ENCODE assay signal across 9 cellular contexts in genomic region chr9:136666364-136667216, GRCh38. TPM values are rescaled to one million over a fixed set of nuclear protein-coding genes. Genes with fewer than 3 reads are reported as not detected.
A peak's percentile ranks its signal among the peaks of the same experiment; 100 is the strongest.
DNase-seq lines count a peak whose midpoint lies in the region; ATAC-seq and TF ChIP-seq lines count a peak whose summit lies in the region.
"Had no signal": no experiment of that assay in that cellular context is flagged by ENCODE, and none has a peak within 500 bp of the region (broad histone marks: within the 10 kb centered on the region; RNA-seq: fewer than 3 reads in every experiment).

No MANE protein-coding gene starts in this region.

- no peaks in the 10 kb centered on the region for H3K27me3 Mint-ChIP-seq in progenitor cell of endocrine pancreas

- no peak overlapping the region for H2AFZ ChIP-seq in fibroblast of lung (ENCODE audit: low read length)

- peaks cover 1% of the 10 kb centered on the region for H3K4me1 Mint-ChIP-seq in progenitor cell of endocrine pancreas (ENCODE audit: low read depth)

- H3K4me3 Mint-ChIP-seq in progenitor cell of endocrine pancreas (ENCODE audit: low read depth): peak overlapping the region; percentile 45

- H3K9me3 ChIP-seq in SK-N-MC (ENCODE audit: low read depth, low read length) (no peaks in the 10 kb centered on the region), fibroblast of lung (ENCODE audit: control insufficient read depth, insufficient read depth, low read depth, low read length) (no peaks in the 10 kb centered on the region)

- H3K4me3 ChIP-seq in SK-N-MC (peak overlapping the region; percentile 76), fibroblast of lung (replicated peaks in 1 of 4; ENCODE audit: control extremely low read depth in 1 of 4, insufficient read depth in 1 of 4, low read depth in 3 of 4, low read length in 4 of 4) (peak overlapping the region in 1 of 4 experiments; percentile 10)

- H3K79me2 ChIP-seq in fibroblast of lung (ENCODE audit: control insufficient read depth, insufficient read depth, low read length): no peaks in the 10 kb centered on the region

- peak; percentile 43 for DNase-seq in Daoy (ENCODE audit: low read depth)
- DNase-seq in SK-N-MC (ENCODE audit: low read depth, low spot score): no peak
- DNase-seq in fibroblast of lung (ENCODE audit: low read depth in 2 of 2): no peak
- no peak for DNase-seq in progenitor cell of endocrine pancreas (ENCODE audit: low spot score, unreplicated experiment)
- no peak for DNase-seq in cerebellar nuclear complex (lab: John Stamatoyannopoulos, UW)
- DNase-seq: Karpas-422 had no signal

- no peaks in the 10 kb centered on the region for H3K36me3 Mint-ChIP-seq in progenitor cell of endocrine pancreas (ENCODE audit: insufficient read depth)

- H3K27me3 ChIP-seq in fibroblast of lung (ENCODE audit: control insufficient read depth, insufficient read depth, low read length): peaks cover 3% of the 10 kb centered on the region

- no peak for ATAC-seq in GM21381 (IDR thresholded peaks at IDR 0.05; ENCODE audit: unreplicated experiment)
- ATAC-seq in HG02852 (IDR thresholded peaks at IDR 0.05; ENCODE audit: unreplicated experiment): no peak
- no peak for ATAC-seq in HG02759 (IDR thresholded peaks at IDR 0.05; ENCODE audit: unreplicated experiment)

- no peaks in the 10 kb centered on the region for H3K36me3 ChIP-seq in SK-N-MC (ENCODE audit: insufficient read depth, low read length)
- no peaks in the 10 kb centered on the region for H3K36me3 ChIP-seq in fibroblast of lung (ENCODE audit: control insufficient read depth, insufficient read depth, low read length)

- H3K27ac Mint-ChIP-seq in progenitor cell of endocrine pancreas: no peak overlapping the region

- peak overlapping the region; percentile 54 for H3K27ac ChIP-seq in SK-N-MC
- H3K27ac ChIP-seq in fibroblast of lung (ENCODE audit: insufficient read depth, low read length): no peak overlapping the region

- TF ChIP-seq CTCF in fibroblast of lung (conservative IDR thresholded peaks at IDR 0.05 in 1 of 2, IDR thresholded peaks at IDR 0.05 in 1 of 2; ENCODE audit: low read depth in 1 of 2, low read length in 2 of 2): no peak
- no peak for TF ChIP-seq CTCF in progenitor cell of endocrine pancreas (IDR thresholded peaks at IDR 0.05; ENCODE audit: unreplicated experiment)

- no peaks in the 10 kb centered on the region for H3K4me1 ChIP-seq in fibroblast of lung (ENCODE audit: control insufficient read depth, extremely low read depth, insufficient read depth, low read length)

- no peaks in the 10 kb centered on the region for H4K20me1 ChIP-seq in fibroblast of lung (ENCODE audit: control insufficient read depth, extremely low read depth, insufficient read depth, low read length)

- H3K9ac ChIP-seq in SK-N-MC (ENCODE audit: insufficient read length): peak overlapping the region; percentile 65
- no peak overlapping the region for H3K9ac ChIP-seq in fibroblast of lung (ENCODE audit: insufficient read depth, low read length)

- no peaks in the 10 kb centered on the region for H3K9me3 Mint-ChIP-seq in progenitor cell of endocrine pancreas (ENCODE audit: low read depth)

- peak overlapping the region; percentile 25 for H3K4me2 ChIP-seq in fibroblast of lung (ENCODE audit: extremely low read depth, insufficient read depth, low read length)

RNA-seq across cellular contexts. Expression of gene EGFL7, which starts 3.9 kb away (rescaled TPM):
- total RNA-seq in Daoy (2014; rRNA removed; shearing (Covaris generic)): 53.7 and 56.2 TPM in 2 replicates
- total RNA-seq in fibroblast of lung (6.2 and 7.9 TPM in 2 replicates), progenitor cell of endocrine pancreas (13.5 and 16.3 TPM in 2 replicates)
- polyA plus RNA-seq in fibroblast of lung: 2.5 and 4.2 TPM in 2 replicates
- polyA plus RNA-seq in fibroblast of lung (2012): 5.3 and 7.6 TPM in 2 replicates
- 0.93 and 3.1 TPM in 2 replicates for polyA minus RNA-seq in fibroblast of lung (ENCODE audit: low replicate concordance)

RNA-seq across cellular contexts. Expression of gene AGPAT2, which starts 20.7 kb away (rescaled TPM):
- 46.5 and 51.3 TPM in 2 replicates for total RNA-seq in Daoy (2014; rRNA removed; shearing (Covaris generic))
- 31.8 and 43.3 TPM in 2 replicates for total RNA-seq in fibroblast of lung
- 24.9 and 25.1 TPM in 2 replicates for polyA plus RNA-seq in fibroblast of lung
- 32.5 and 40.5 TPM in 2 replicates for polyA plus RNA-seq in fibroblast of lung (2012)
- polyA minus RNA-seq in fibroblast of lung (ENCODE audit: low replicate concordance): 40.9 and 50.4 TPM in 2 replicates
- 27.7 and 28.0 TPM in 2 replicates for total RNA-seq in progenitor cell of endocrine pancreas

RNA-seq across cellular contexts. Expression of gene DIPK1B, which starts 45.8 kb away (rescaled TPM):
- total RNA-seq in Daoy (2014; rRNA removed; shearing (Covaris generic)): 6.6 and 6.8 TPM in 2 replicates
- total RNA-seq in fibroblast of lung (0.33 and 0.77 TPM in 2 replicates), progenitor cell of endocrine pancreas (51.3 and 52.9 TPM in 2 replicates)
- polyA plus RNA-seq in fibroblast of lung: 0.16 and 0.34 TPM in 2 replicates
- 0.40 and 0.95 TPM in 2 replicates for polyA plus RNA-seq in fibroblast of lung (2012)
- polyA minus RNA-seq in fibroblast of lung (ENCODE audit: low replicate concordance): 0.30 TPM in 1 of 2 replicates, not detected in the other
